1 cellular context compared by ENCODE assay signal in genomic region chr1:227731241-227731677, GRCh38.
TF ChIP-seq lines count a peak whose summit lies in the region.

No MANE protein-coding gene starts in this region.

TF ChIP-seq in HepG2, 621 proteins besides CTCF, POLR2A, EP300 and RAD21 (continues in another document):
- no peak for TF ChIP-seq ZNF451 (CRISPR knock-in tag; IDR thresholded peaks at IDR 0.05)
- TF ChIP-seq ZBTB44 (CRISPR knock-in tag; IDR thresholded peaks at IDR 0.05), result no peak
- TF ChIP-seq, protein P1, sequence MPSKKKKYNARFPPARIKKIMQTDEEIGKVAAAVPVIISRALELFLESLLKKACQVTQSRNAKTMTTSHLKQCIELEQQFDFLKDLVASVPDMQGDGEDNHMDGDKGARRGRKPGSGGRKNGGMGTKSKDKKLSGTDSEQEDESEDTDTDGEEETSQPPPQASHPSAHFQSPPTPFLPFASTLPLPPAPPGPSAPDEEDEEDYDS (CRISPR knock-in tag; IDR thresholded peaks at IDR 0.05), result no peak
- TF ChIP-seq SKI (IDR thresholded peaks at IDR 0.05; ENCODE audit: partially characterized antibody), result no peak
- no peak for TF ChIP-seq MEF2D (CRISPR knock-in tag; IDR thresholded peaks at IDR 0.05)
- TF ChIP-seq HDAC6 (IDR thresholded peaks at IDR 0.05; ENCODE audit: low read depth, low read length), result no peak
- TF ChIP-seq, protein P2, sequence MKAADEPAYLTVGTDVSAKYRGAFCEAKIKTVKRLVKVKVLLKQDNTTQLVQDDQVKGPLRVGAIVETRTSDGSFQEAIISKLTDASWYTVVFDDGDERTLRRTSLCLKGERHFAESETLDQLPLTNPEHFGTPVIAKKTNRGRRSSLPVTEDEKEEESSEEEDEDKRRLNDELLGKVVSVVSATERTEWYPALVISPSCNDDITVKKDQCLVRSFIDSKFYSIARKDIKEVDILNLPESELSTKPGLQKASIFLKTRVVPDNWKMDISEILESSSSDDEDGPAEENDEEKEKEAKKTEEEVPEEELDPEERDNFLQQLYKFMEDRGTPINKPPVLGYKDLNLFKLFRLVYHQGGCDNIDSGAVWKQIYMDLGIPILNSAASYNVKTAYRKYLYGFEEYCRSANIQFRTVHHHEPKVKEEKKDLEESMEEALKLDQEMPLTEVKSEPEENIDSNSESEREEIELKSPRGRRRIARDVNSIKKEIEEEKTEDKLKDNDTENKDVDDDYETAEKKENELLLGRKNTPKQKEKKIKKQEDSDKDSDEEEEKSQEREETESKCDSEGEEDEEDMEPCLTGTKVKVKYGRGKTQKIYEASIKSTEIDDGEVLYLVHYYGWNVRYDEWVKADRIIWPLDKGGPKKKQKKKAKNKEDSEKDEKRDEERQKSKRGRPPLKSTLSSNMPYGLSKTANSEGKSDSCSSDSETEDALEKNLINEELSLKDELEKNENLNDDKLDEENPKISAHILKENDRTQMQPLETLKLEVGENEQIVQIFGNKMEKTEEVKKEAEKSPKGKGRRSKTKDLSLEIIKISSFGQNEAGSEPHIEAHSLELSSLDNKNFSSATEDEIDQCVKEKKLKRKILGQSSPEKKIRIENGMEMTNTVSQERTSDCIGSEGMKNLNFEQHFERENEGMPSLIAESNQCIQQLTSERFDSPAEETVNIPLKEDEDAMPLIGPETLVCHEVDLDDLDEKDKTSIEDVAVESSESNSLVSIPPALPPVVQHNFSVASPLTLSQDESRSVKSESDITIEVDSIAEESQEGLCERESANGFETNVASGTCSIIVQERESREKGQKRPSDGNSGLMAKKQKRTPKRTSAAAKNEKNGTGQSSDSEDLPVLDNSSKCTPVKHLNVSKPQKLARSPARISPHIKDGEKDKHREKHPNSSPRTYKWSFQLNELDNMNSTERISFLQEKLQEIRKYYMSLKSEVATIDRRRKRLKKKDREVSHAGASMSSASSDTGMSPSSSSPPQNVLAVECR (CRISPR knock-in tag; IDR thresholded peaks at IDR 0.05; ENCODE audit: borderline replicate concordance), result no peak
- no peak for TF ChIP-seq ZNF773 (CRISPR knock-in tag; IDR thresholded peaks at IDR 0.05; ENCODE audit: borderline replicate concordance)
- TF ChIP-seq, protein P3, sequence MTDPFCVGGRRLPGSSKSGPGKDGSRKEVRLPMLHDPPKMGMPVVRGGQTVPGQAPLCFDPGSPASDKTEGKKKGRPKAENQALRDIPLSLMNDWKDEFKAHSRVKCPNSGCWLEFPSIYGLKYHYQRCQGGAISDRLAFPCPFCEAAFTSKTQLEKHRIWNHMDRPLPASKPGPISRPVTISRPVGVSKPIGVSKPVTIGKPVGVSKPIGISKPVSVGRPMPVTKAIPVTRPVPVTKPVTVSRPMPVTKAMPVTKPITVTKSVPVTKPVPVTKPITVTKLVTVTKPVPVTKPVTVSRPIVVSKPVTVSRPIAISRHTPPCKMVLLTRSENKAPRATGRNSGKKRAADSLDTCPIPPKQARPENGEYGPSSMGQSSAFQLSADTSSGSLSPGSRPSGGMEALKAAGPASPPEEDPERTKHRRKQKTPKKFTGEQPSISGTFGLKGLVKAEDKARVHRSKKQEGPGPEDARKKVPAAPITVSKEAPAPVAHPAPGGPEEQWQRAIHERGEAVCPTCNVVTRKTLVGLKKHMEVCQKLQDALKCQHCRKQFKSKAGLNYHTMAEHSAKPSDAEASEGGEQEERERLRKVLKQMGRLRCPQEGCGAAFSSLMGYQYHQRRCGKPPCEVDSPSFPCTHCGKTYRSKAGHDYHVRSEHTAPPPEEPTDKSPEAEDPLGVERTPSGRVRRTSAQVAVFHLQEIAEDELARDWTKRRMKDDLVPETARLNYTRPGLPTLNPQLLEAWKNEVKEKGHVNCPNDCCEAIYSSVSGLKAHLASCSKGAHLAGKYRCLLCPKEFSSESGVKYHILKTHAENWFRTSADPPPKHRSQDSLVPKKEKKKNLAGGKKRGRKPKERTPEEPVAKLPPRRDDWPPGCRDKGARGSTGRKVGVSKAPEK (CRISPR knock-in tag; IDR thresholded peaks at IDR 0.05; ENCODE audit: borderline replicate concordance), result no peak
- TF ChIP-seq ZNF609 (CRISPR knock-in tag; IDR thresholded peaks at IDR 0.05; ENCODE audit: borderline replicate concordance), result no peak
- no peak for TF ChIP-seq ZIK1 (CRISPR knock-in tag; IDR thresholded peaks at IDR 0.05; ENCODE audit: borderline replicate concordance, low read depth)
- TF ChIP-seq U2AF1 (optimal IDR thresholded peaks at IDR 0.05; ENCODE audit: low read depth, low read length), result no peak
- 0 out of 2 replicates have a peak, but pooled peaks have one; percentile 40 for TF ChIP-seq ZSCAN31 (CRISPR knock-in tag; IDR thresholded peaks at IDR 0.05; ENCODE audit: low read depth)
- TF ChIP-seq ATF7-NPFF (CRISPR knock-in tag; IDR thresholded peaks at IDR 0.05; ENCODE audit: low read depth), result no peak
- no peak for TF ChIP-seq ZNF282 (IDR thresholded peaks at IDR 0.05; ENCODE audit: partially characterized antibody)
- no peak for TF ChIP-seq ZNF569 (CRISPR knock-in tag; IDR thresholded peaks at IDR 0.05; ENCODE audit: borderline replicate concordance)
- no peak for TF ChIP-seq ETV6 (CRISPR knock-in tag; conservative IDR thresholded peaks at IDR 0.05)
- no peak for TF ChIP-seq ZSCAN12 (CRISPR knock-in tag; IDR thresholded peaks at IDR 0.05)
- TF ChIP-seq ATF1 (CRISPR knock-in tag; IDR thresholded peaks at IDR 0.05), result no peak
- no peak for TF ChIP-seq MZF1 (CRISPR knock-in tag; IDR thresholded peaks at IDR 0.05; ENCODE audit: borderline replicate concordance)
- TF ChIP-seq RARA (CRISPR knock-in tag; IDR thresholded peaks at IDR 0.05), result peak; percentile 19; the same call in 1 of the 2 replicates
- TF ChIP-seq SMC3 (IDR thresholded peaks at IDR 0.05; ENCODE audit: low read length), result no peak
- TF ChIP-seq ZNF687 (CRISPR knock-in tag; IDR thresholded peaks at IDR 0.05), result peak; percentile 44; the same call in 1 of the 2 replicates
- no peak for TF ChIP-seq NCOA5 (CRISPR knock-in tag; IDR thresholded peaks at IDR 0.05)
- TF ChIP-seq ZNF547 (CRISPR knock-in tag; IDR thresholded peaks at IDR 0.05), result no peak
- no peak for TF ChIP-seq SRY (CRISPR knock-in tag; IDR thresholded peaks at IDR 0.05)
- TF ChIP-seq ZNF646 (CRISPR knock-in tag; IDR thresholded peaks at IDR 0.05), result no peak
